ENCODE assay signal across 1 cellular context in genomic region chr1:53637726-53638640, GRCh38.
A peak's percentile ranks its signal among the peaks of the same experiment; 100 is the strongest.
TF ChIP-seq lines count a peak whose summit lies in the region.

No MANE protein-coding gene starts in this region.

TF ChIP-seq in WTC11, 78 proteins besides CTCF, POLR2A, EP300 and RAD21 (continued from another document):
- 0 out of 2 replicates have a peak, but pooled peaks have one; percentile 10 for TF ChIP-seq NR2C2 (CRISPR knock-in tag; IDR thresholded peaks at IDR 0.05)
